Comparison of ENCODE assay signal across 18 cellular contexts in the genomic region with DNA sequence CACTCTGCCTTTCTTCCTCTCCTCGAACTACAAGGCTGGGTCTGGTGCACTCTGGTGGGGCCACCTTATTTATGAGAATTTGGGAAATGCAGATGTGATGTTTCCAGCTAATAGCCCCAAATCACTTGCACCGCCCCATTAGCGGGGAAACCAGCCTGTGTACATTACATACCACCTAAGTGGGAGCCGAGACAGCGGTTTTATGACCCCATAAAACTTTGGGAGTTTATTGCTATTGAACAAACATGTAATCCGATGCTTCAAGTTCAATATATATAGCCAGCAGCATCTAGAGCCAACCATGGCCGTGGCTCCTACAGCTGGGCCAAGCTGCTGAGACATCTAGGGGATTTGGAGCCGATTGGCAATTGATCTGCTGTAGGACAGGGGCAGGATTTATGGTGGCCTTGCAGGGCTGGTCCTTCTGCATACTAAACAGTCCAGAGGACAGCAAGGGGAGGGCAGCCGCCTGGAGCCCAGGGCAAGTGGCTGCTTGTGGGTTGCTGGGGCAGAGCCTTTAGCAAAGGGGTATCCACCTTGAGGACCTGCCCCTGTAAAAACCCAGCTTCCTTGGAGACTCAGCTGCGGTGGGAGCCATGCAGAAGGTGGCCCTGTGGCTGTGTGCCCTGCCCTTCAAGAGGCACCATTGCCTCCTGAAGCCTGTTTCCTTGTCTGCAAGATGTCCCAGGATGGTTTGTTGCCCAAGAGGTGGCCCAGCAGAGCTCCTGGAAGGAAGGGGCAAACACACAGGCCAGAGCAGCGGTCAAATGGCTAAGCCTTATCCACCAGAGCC. TPM values are rescaled to one million over a fixed set of nuclear protein-coding genes. Genes with fewer than 3 reads are reported as not detected.
"Had no signal": no experiment of that assay in that cellular context is flagged by ENCODE, and none has a peak within 500 bp of the region (broad histone marks: within the 10 kb centered on the region; RNA-seq: fewer than 3 reads in every experiment).

No MANE protein-coding gene starts in this region.

- H3K27me3 ChIP-seq: dorsolateral prefrontal cortex, foreskin keratinocyte, left lung, spleen, thyroid gland had no signal

- DNase-seq: activated CD4-positive, alpha-beta T cell treated with anti-CD3 and anti-CD28 coated beads, Interleukin-2, amount 10 ng/mL, durations not matched to agents 24 days and 14 days; activated CD8-positive, alpha-beta T cell treated with anti-CD3 and anti-CD28 coated beads for 36 hours; activated naive CD4-positive, alpha-beta T cell treated with anti-CD3 and anti-CD28 coated beads for 36 hours; activated T-cell treated with anti-CD3 and anti-CD28 coated beads, Interleukin-2, amount 50 U/mL, for 4 hours; anterior cingulate cortex; central memory CD4-positive, alpha-beta T cell; dorsolateral prefrontal cortex; foreskin keratinocyte; hippocampal formation; left lung; nucleus accumbens; retina; spleen; stimulated activated CD4-positive, alpha-beta T cell treated with anti-CD3 and anti-CD28 coated beads, Interleukin-4, amount 100 ng/mL, for 4 hours; stimulated activated naive B cell treated with anti-CD40 and anti-IgM and Interleukin-4, amounts not matched to agents 10 μg/mL and 1 μg/mL and 100 μg/mL, for 72 hours; thyroid gland had no signal

- H3K36me3 ChIP-seq: left lung, spleen, thyroid gland had no signal

- H3K4me1 ChIP-seq: foreskin keratinocyte had no signal

- H3K9me3 ChIP-seq: left lung, spleen, thyroid gland had no signal

- ATAC-seq: activated CD8-positive, alpha-beta T cell treated with anti-CD3 and anti-CD28 coated beads for 36 hours; activated T-cell treated with anti-CD3 and anti-CD28 coated beads, Interleukin-2, amount 50 U/mL, for 4 hours; foreskin keratinocyte; left lung; natural killer cell treated with Interleukin-12 subunit alpha and Interleukin-12 subunit beta and Interleukin-15 and Interleukin-18, amount 100 ng/mL, for 72 hours; stimulated activated naive B cell treated with anti-CD40 and anti-IgM and Interleukin-4, amounts not matched to agents 10 μg/mL and 1 μg/mL and 100 μg/mL, for 72 hours had no signal

- H3K4me3 ChIP-seq: dorsolateral prefrontal cortex, left lung, spleen, thyroid gland had no signal

- H3K27ac ChIP-seq: dorsolateral prefrontal cortex, foreskin keratinocyte, left lung, spleen, thyroid gland had no signal

RNA-seq across cellular contexts. Expression of a gene that starts 47.9 kb away (rescaled TPM):
- total RNA-seq: activated CD4-positive, alpha-beta T cell treated with anti-CD3 and anti-CD28 coated beads, Interleukin-2, amount 10 ng/mL, durations not matched to agents 24 days and 14 days; activated CD8-positive, alpha-beta T cell treated with anti-CD3 and anti-CD28 coated beads for 36 hours; activated naive CD4-positive, alpha-beta T cell treated with anti-CD3 and anti-CD28 coated beads for 36 hours; activated T-cell treated with anti-CD3 and anti-CD28 coated beads, Interleukin-2, amount 50 U/mL, for 4 hours; foreskin keratinocyte; mesothelial cell of epicardium had no signal
